Comparison of ENCODE assay signal across 13 cellular contexts in the genomic region with DNA sequence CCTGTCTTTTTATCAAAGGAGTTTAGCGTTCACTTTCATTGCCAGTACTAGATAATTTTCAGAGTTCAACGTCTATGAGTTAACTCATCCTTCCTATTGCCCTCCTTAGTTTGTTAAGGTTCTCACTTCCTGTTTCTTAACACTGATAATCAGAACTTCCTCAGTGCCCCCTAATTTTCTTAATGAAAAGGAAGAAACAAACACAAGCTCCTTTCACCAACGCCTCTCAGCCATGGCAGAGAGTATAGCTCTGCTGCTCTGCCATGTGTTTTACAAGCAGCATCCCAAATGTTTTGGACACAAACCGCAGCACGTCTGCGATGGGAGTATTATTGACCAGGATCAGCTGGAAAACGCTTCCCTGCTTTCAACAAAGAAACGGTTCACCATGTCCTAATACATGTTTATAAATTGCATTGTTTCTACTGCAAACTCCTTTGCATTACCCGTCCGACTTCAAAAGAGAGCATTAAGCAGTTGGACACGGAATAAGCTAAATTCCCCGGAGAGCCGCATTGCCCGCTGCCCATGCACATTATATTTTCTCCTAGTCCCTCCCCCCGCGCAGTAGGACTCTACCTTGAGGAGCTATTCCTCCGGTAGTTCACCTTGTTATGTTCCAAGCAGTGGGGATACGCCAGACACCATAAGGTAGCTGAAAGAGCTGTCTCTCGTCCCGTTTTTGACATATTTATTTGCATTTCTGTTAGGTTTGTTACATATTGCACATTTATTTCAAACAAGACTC. TPM values are rescaled to one million over a fixed set of nuclear protein-coding genes. Genes with fewer than 3 reads are reported as not detected.
DNase-seq lines count a peak whose midpoint lies in the region; ATAC-seq and TF ChIP-seq lines count a peak whose summit lies in the region.
"Had no signal": no experiment of that assay in that cellular context is flagged by ENCODE, and none has a peak within 500 bp of the region (broad histone marks: within the 10 kb centered on the region; RNA-seq: fewer than 3 reads in every experiment).

No MANE protein-coding gene starts in this region.

- no peak overlapping the region for H3K9ac ChIP-seq in SK-N-SH
- H3K9ac ChIP-seq in iPS-18a (ENCODE audit: low read length) = peak overlapping the region; percentile 24

- no peak for TF ChIP-seq RAD21 in SK-N-SH (IDR thresholded peaks at IDR 0.05; ENCODE audit: low read length)

- H3K27ac ChIP-seq in SK-N-SH (ENCODE audit: low read depth in 2 of 2, low read length in 1 of 2) (peak overlapping the region in 1 of 2 experiments; percentile 39; a peak in 1 of 4 replicates), iPS-18a (ENCODE audit: low read length) (no peak overlapping the region)

- H3K4me1 ChIP-seq in SK-N-SH (ENCODE audit: control insufficient read depth in 1 of 2, insufficient read depth in 2 of 2, low read depth in 1 of 2, low read length in 1 of 2) = no peaks in the 10 kb centered on the region; a peak in 2 of 4 replicates
- peaks cover 8% of the 10 kb centered on the region for H3K4me1 ChIP-seq in iPS-18a (ENCODE audit: control insufficient read depth, low read depth, low read length)

- H3K27me3 ChIP-seq in SK-N-SH (ENCODE audit: insufficient read depth) = peaks cover 7% of the 10 kb centered on the region; the same call in 1 of the 2 replicates
- peaks cover 19% of the 10 kb centered on the region for H3K27me3 ChIP-seq in iPS-18a (ENCODE audit: control insufficient read depth, insufficient read depth, low read length)

- POLR2A ChIA-PET in SK-N-SH (lab: Yijun Ruan, JAX) = no interaction called here

- ATAC-seq in SK-N-SH treated with all-trans-retinoic acid at 6 μM for 48 hours (no peak; the same call in 2 of the 3 replicates), GM19035 (IDR thresholded peaks at IDR 0.05; ENCODE audit: unreplicated experiment) (no peak), GM21576 (IDR thresholded peaks at IDR 0.05; ENCODE audit: unreplicated experiment) (no peak)
- ATAC-seq: left lobe of liver had no signal

- H3K9me2 ChIP-seq in SK-N-SH = 0 out of 2 replicates have a peak, but pooled peaks cover 3% of the 10 kb centered on the region

- no peaks in the 10 kb centered on the region for H3K79me2 ChIP-seq in SK-N-SH (ENCODE audit: insufficient read depth)

- H3K4me2 ChIP-seq in SK-N-SH = peak overlapping the region; percentile 47

- H3K36me3 ChIP-seq in SK-N-SH (replicated peaks in 1 of 2; ENCODE audit: control insufficient read depth in 1 of 2, insufficient read depth in 2 of 2, low read length in 1 of 2) = no peaks in the 10 kb centered on the region
- no peaks in the 10 kb centered on the region for H3K36me3 ChIP-seq in iPS-18a (ENCODE audit: control insufficient read depth, low read depth, low read length)

- TF ChIP-seq EP300 in SK-N-SH (IDR thresholded peaks at IDR 0.05; ENCODE audit: borderline replicate concordance in 1 of 2, low read depth in 1 of 2, low read length in 1 of 2) = no peak

- H2AFZ ChIP-seq in SK-N-SH (ENCODE audit: low read depth) = no peak overlapping the region

- no peak for TF ChIP-seq CTCF in SK-N-SH (IDR thresholded peaks at IDR 0.05)

- H3K9me3 ChIP-seq in SK-N-SH (no peaks in the 10 kb centered on the region), iPS-18a (ENCODE audit: control insufficient read depth, low read depth, low read length) (no peaks in the 10 kb centered on the region)

- H3F3A ChIP-seq in SK-N-SH (replicated peaks; ENCODE audit: insufficient read depth) = no peaks in the 10 kb centered on the region

- H3K4me3 ChIP-seq in SK-N-SH (ENCODE audit: low read depth in 2 of 2, low read length in 1 of 2) (peak overlapping the region in 1 of 2 experiments; percentile 47; a peak in 2 of 4 replicates), iPS-18a (ENCODE audit: low read length) (peak overlapping the region; percentile 60)

- peak; percentile 43 for DNase-seq in SK-N-SH
- DNase-seq in SHP77 (lab: John Stamatoyannopoulos, UW) = peak; percentile 35 to 72
- no peak for DNase-seq in DMS 273 (lab: John Stamatoyannopoulos, UW; ENCODE audit: unreplicated experiment)
- no peak for DNase-seq in stimulated activated CD4-positive, alpha-beta T cell treated with anti-CD3 and anti-CD28 coated beads, Interleukin-2, amount 100 ng/mL, for 24 hours
- DNase-seq: activated gamma-delta T cell; GDM1; stimulated activated CD4-positive, alpha-beta T cell treated with anti-CD3 and anti-CD28 coated beads, Interleukin-4, amount 100 ng/mL, for 24 hours; T-cell had no signal

- CTCF ChIA-PET in SK-N-SH (lab: Yijun Ruan, JAX) = interaction anchor here (0.9 to 5.0 kb wide), 9 partner anchors 11 to 974 kb away, joined by 3 to 29 read pairs (median 4); no protein-coding TSS in a partner anchor

- no peaks in the 10 kb centered on the region for H4K20me1 ChIP-seq in SK-N-SH (ENCODE audit: insufficient read depth)

- 3% methylated on average over 20 of the region's 20 CpGs for whole genome bisulfite sequencing in SK-N-SH (ENCODE audit: low lambda C conversion rate)

TF ChIP-seq in SK-N-SH, 30 proteins besides CTCF, POLR2A, EP300 and RAD21:
- TF ChIP-seq MXI1 (IDR thresholded peaks at IDR 0.05; ENCODE audit: low read depth, low read length) = peak; percentile 77
- no peak for TF ChIP-seq POLR2AphosphoS5 (IDR thresholded peaks at IDR 0.05; ENCODE audit: low read depth, low read length)
- TF ChIP-seq RXRA (IDR thresholded peaks at IDR 0.05; ENCODE audit: borderline replicate concordance, low read depth) = no peak
TF ChIP-seq in SK-N-SH: peak in this region for 1.

TF ChIP-seq in SK-N-SH treated with all-trans-retinoic acid at 6 μM for 48 hours, 23 proteins besides CTCF, POLR2A, EP300 and RAD21:
- TF ChIP-seq ZNF565 (CRISPR knock-in tag; conservative IDR thresholded peaks at IDR 0.05; ENCODE audit: low read depth) = no peak

RNA-seq across cellular contexts. Expression of a gene that starts 0.6 kb away (rescaled TPM):
- 0.03 TPM in 1 of 2 replicates, not detected in the other for polyA plus RNA-seq in SK-N-SH (2012; rRNA removed)
- 0.01 and 0.03 TPM in 2 replicates for polyA plus RNA-seq in SK-N-SH (2012; cell fraction: cytosol; rRNA removed)
- not detected in 2 replicates for polyA plus RNA-seq in SK-N-SH (2012; cell fraction: nucleus; rRNA removed)

Comparison
In these comparisons a context has a peak if more than half of its experiments do, and no peak if none do; other contexts are left out.
1. DNase-seq: peak in SK-N-SH (single experiment) and SHP77 (2 of 2); none in DMS 273 (single experiment) and stimulated activated CD4-positive, alpha-beta T cell treated with anti-CD3 and anti-CD28 coated beads, Interleukin-2, amount 100 ng/mL, for 24 hours (0 of 2).